ENCODE assay signal across 8 cellular contexts in the genomic region with DNA sequence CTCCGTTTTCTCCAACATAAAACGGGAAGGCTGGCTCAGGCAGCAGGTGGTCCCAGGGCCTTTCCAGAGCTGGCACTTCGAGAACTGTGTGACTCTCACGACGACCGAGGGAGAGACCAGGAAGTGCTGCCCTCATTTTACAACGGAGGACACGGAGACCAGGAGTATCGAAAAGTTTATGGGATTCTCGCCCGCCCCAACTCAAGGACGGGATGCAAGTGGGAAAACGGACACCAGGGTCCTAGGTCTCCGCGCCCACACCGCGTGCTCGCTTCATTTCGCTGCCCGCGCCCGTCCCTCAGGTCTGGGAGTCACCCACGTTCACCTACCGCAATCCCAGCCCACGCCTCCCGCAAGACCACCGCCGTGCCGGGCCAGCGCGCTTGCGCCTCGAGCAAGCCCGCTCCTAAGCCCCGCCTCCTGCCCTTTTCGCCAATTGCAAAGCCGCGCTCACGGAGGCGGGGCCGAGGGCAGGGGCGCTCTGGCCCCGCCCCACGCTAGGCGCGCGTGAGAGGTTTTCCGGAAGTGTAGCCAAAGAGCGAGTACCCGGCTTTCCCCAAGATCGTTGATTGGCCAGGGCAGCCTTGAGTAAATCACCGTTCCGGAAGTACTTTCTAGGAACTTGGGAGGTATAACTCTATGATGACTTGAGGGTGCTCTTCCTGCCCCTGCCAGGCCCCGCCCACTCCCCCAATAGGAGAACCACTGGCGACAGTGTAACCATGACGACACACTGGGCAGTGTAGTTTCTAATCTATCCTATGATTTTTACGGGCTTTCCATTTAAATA. TPM values are rescaled to one million over a fixed set of nuclear protein-coding genes. Genes with fewer than 3 reads are reported as not detected.
DNase-seq lines count a peak whose midpoint lies in the region; ATAC-seq, FAIRE-seq and TF ChIP-seq lines count a peak whose summit lies in the region.

Gene PARS2 (minus strand): TSS at position 392 of the 790 bp plus-strand sequence. CDS start 5,362 bp downstream, outside the sequence.

- H3K4ac ChIP-seq in trophoblast cell (ENCODE audit: low read depth, low read length), result peak within 1 kb of the TSS; percentile 84

- peak within 1 kb of the TSS; percentile 81 for H3K4me2 ChIP-seq in trophoblast cell (ENCODE audit: low read length)

- H2AFZ ChIP-seq in trophoblast cell (ENCODE audit: insufficient read depth, low read length, poor library complexity), result peak within 1 kb of the TSS; percentile 99

- no peaks in the 10 kb centered on the region for H3K9me3 Mint-ChIP-seq in type B pancreatic cell

- peak; percentile 100 for FAIRE-seq in GM12892 (lab: Jason Lieb, UNC)

- DNase-seq in GM12892 (ENCODE audit: insufficient read length) (peak; percentile 95), NCI-H1436 (lab: John Stamatoyannopoulos, UW) (peak; percentile 99), SW480 (ENCODE audit: low spot score) (peak; percentile 99), adrenal gland (peak; percentile 96 to 99 (median 97)), heart left ventricle (peak; percentile 96 to 98 (median 97)), trophoblast cell (peak; percentile 98 to 100), type B pancreatic cell (ENCODE audit: extremely low spot score, unreplicated experiment) (peak; percentile 97)

- peak within 1 kb of the TSS; percentile 68 for H2BK5ac ChIP-seq in trophoblast cell (ENCODE audit: low read depth, low read length, poor library complexity)

- H3K23ac ChIP-seq in trophoblast cell (ENCODE audit: low read length), result no peak within 1 kb of the TSS

- H3K27me3 ChIP-seq in adrenal gland, result no peaks in the 10 kb centered on the region
- H3K27me3 ChIP-seq in heart left ventricle, result no peaks in the 10 kb centered on the region
- H3K27me3 ChIP-seq in trophoblast cell (ENCODE audit: insufficient read depth, low read length), result no peaks in the 10 kb centered on the region

- H3K36me3 ChIP-seq in adrenal gland (replicated peaks in 1 of 2), result no peaks in the 10 kb centered on the region
- H3K36me3 ChIP-seq in heart left ventricle, result no peaks in the 10 kb centered on the region
- H3K36me3 ChIP-seq in trophoblast cell (ENCODE audit: control insufficient read depth in 1 of 2, insufficient read depth in 2 of 2, low read length in 2 of 2), result no peaks in the 10 kb centered on the region

- H2BK12ac ChIP-seq in trophoblast cell (ENCODE audit: low read length), result no peak within 1 kb of the TSS

- peak within 1 kb of the TSS; percentile 95 for H4K12ac ChIP-seq in trophoblast cell (ENCODE audit: low read depth, low read length)

- TF ChIP-seq CTCF in adrenal gland (IDR thresholded peaks at IDR 0.05), result peak in 1 of 6 experiments; percentile 24
- TF ChIP-seq CTCF in heart left ventricle (IDR thresholded peaks at IDR 0.05), result no peak
- no peak for TF ChIP-seq CTCF in type B pancreatic cell (conservative IDR thresholded peaks at IDR 0.05)

- peak within 1 kb of the TSS; percentile 89 for H3K27ac Mint-ChIP-seq in type B pancreatic cell

- ATAC-seq in HG02840 (IDR thresholded peaks at IDR 0.05; ENCODE audit: low FRiP score, unreplicated experiment) (peak; percentile 97), heart left ventricle (peak; percentile 98 to 99 (median 98))

- H3K27ac ChIP-seq in adrenal gland (peak within 1 kb of the TSS in 4 of 5 donors; percentile 1 to 83 (median 46)), heart left ventricle (peak within 1 kb of the TSS in 11 of 12 donors; percentile 36 to 84 (median 61)), trophoblast cell (ENCODE audit: low read depth, low read length) (no peak within 1 kb of the TSS)

- H3K18ac ChIP-seq in trophoblast cell (ENCODE audit: low read length), result peak within 1 kb of the TSS; percentile 95

- peak within 1 kb of the TSS; percentile 99 for H4K8ac ChIP-seq in trophoblast cell (ENCODE audit: low read depth, low read length)

- H3K36me3 Mint-ChIP-seq in type B pancreatic cell, result no peaks in the 10 kb centered on the region

- peaks cover 4 to 13% of the 10 kb centered on the region in 2 donors for H3K4me1 ChIP-seq in adrenal gland (replicated peaks in 1 of 2)
- H3K4me1 ChIP-seq in heart left ventricle, result peaks cover 0 to 20% (median 10%) of the 10 kb centered on the region in 12 donors
- H3K4me1 ChIP-seq in trophoblast cell (ENCODE audit: control insufficient read depth in 1 of 2, insufficient read depth in 2 of 2, low read length in 2 of 2), result peaks cover 0 to 2% of the 10 kb centered on the region in 2 experiments

- peaks cover 9% of the 10 kb centered on the region for H3K27me3 Mint-ChIP-seq in type B pancreatic cell

- H3K14ac ChIP-seq in trophoblast cell (ENCODE audit: low read length), result peak within 1 kb of the TSS; percentile 96

- peak within 1 kb of the TSS; percentile 88 for H4K91ac ChIP-seq in trophoblast cell (ENCODE audit: low read depth, low read length)

- intact Hi-C loops in adrenal gland (cut with DNase I), result no loop called here
- intact Hi-C loops in heart left ventricle (cut with DNase I), result loop anchor here in 4 of 10 donors (1.0 to 5.0 kb wide), 3 partner anchors 47 to 50 kb away; partner anchors contain the start of gene TTC4 (in 3 of the 4)

- H2AK5ac ChIP-seq in trophoblast cell (ENCODE audit: low read length), result peak within 1 kb of the TSS; percentile 30

- H3K79me1 ChIP-seq in trophoblast cell (ENCODE audit: low read length), result peaks cover 5% of the 10 kb centered on the region

- peak within 1 kb of the TSS; percentile 96 for H3K4me3 Mint-ChIP-seq in type B pancreatic cell

- H3K9ac ChIP-seq in trophoblast cell (ENCODE audit: low read length), result peak within 1 kb of the TSS; percentile 90

- WGBS in adrenal gland, 4 donors, result 0 to 1% (median 0%) methylated on average over 12 to 57 of the region's 57 CpGs
- WGBS in heart left ventricle, 4 donors, result 0 to 1% (median 1%) methylated on average over 35 to 57 of the region's 57 CpGs
- no CpG with 5 or more reads among the region's 57 CpGs for WGBS in trophoblast cell (ENCODE audit: extremely low coverage, insufficient coverage, insufficient read length)

- peak within 1 kb of the TSS; percentile 86 for H2BK120ac ChIP-seq in trophoblast cell (ENCODE audit: insufficient read depth, low read length, poor library complexity)

- H3K4me1 Mint-ChIP-seq in type B pancreatic cell (ENCODE audit: unreplicated experiment), result peaks cover 21% of the 10 kb centered on the region

- peak; percentile 89 for TF ChIP-seq POLR2A in GM12892 (IDR thresholded peaks at IDR 0.05; ENCODE audit: low read depth, low read length)
- peak; percentile 47 to 67 for TF ChIP-seq POLR2A in adrenal gland (IDR thresholded peaks at IDR 0.05)
- peak in 1 of 2 donors; percentile 90 for TF ChIP-seq POLR2A in heart left ventricle (IDR thresholded peaks at IDR 0.05)

- H3K4me3 ChIP-seq in adrenal gland (peak within 1 kb of the TSS; percentile 4 to 89 (median 52)), heart left ventricle (peak within 1 kb of the TSS; percentile 38 to 95 (median 84)), trophoblast cell (ENCODE audit: low read depth, low read length) (peak within 1 kb of the TSS; percentile 98)

- H3K9me3 ChIP-seq in adrenal gland (replicated peaks in 1 of 3) (no peaks in the 10 kb centered on the region), heart left ventricle (no peaks in the 10 kb centered on the region), trophoblast cell (ENCODE audit: insufficient read depth, low read depth, low read length) (no peaks in the 10 kb centered on the region)

- peaks cover 5% of the 10 kb centered on the region for H3K79me2 ChIP-seq in trophoblast cell (ENCODE audit: control insufficient read depth, insufficient read depth, low read length, poor library complexity)

RNA-seq across cellular contexts. Expression of gene PARS2, which starts in this region (rescaled TPM):
- 3.2 TPM for polyA plus RNA-seq in GM12892 (2012; ENCODE audit: missing spikeins)
- total RNA-seq in adrenal gland, result 1 to 10 TPM; 3.8 to 8.9 (median 7.5) TPM
- polyA plus RNA-seq in adrenal gland, result 1 to 10 TPM; 1.2 to 7.6 (median 1.4) TPM
- total RNA-seq in heart left ventricle, result 1 to 10 TPM; 4.5 to 7.7 (median 5.3) TPM
- 1 to 10 TPM; 1.7 to 4.5 TPM for polyA plus RNA-seq in heart left ventricle
- 3.8 and 3.9 TPM in 2 replicates for polyA plus RNA-seq in trophoblast cell (2013)
- total RNA-seq in type B pancreatic cell (ENCODE audit: low replicate concordance), result 9.5 and 10.2 TPM in 2 replicates
